In genomic region chr7:116246357-116246756, GRCh38 we compare ENCODE assay signal across 20 cellular contexts. TPM values are rescaled to one million over a fixed set of nuclear protein-coding genes. Genes with fewer than 3 reads are reported as not detected.
DNase-seq lines count a peak whose midpoint lies in the region; ATAC-seq lines count a peak whose summit lies in the region.
"Had no signal": no experiment of that assay in that cellular context is flagged by ENCODE, and none has a peak within 500 bp of the region (broad histone marks: within the 10 kb centered on the region; RNA-seq: fewer than 3 reads in every experiment).

No MANE protein-coding gene starts in this region.

- intact Hi-C loops in activated naive CD4-positive, alpha-beta T cell treated with anti-CD3 and anti-CD28 coated beads for 36 hours (cut with micrococcal nuclease) = no loop called here

- no peak for ATAC-seq in T-helper 17 cell

- H3K27me3 Mint-ChIP-seq in activated naive CD4-positive, alpha-beta T cell treated with anti-CD3 and anti-CD28 coated beads, Interleukin-2, amount 10 ng/mL, durations not matched to agents 7 days and 5 days = no peaks in the 10 kb centered on the region
- H3K27me3 Mint-ChIP-seq in activated naive CD4-positive, alpha-beta T cell treated with anti-CD3 and anti-CD28 coated beads for 36 hours (ENCODE audit: low read depth) = no peaks in the 10 kb centered on the region
- H3K27me3 Mint-ChIP-seq in T-helper 17 cell (no peaks in the 10 kb centered on the region), immature natural killer cell (ENCODE audit: low read depth in 3 of 3) (peaks cover 0 to 4% (median 2%) of the 10 kb centered on the region in 3 donors)
- no peaks in the 10 kb centered on the region for H3K27me3 Mint-ChIP-seq in stimulated activated naive CD8-positive, alpha-beta T cell treated with anti-CD3 and anti-CD28 coated beads, Interleukin-15, Interleukin-2, amounts not matched to agents 100 ng/mL and 50 ng/mL, for 24 hours

- peaks cover 10% of the 10 kb centered on the region for H3K9me3 Mint-ChIP-seq in activated naive CD4-positive, alpha-beta T cell treated with anti-CD3 and anti-CD28 coated beads, Interleukin-2, amount 10 ng/mL, durations not matched to agents 7 days and 5 days
- H3K9me3 Mint-ChIP-seq in activated naive CD4-positive, alpha-beta T cell treated with anti-CD3 and anti-CD28 coated beads for 36 hours = peaks cover 18% of the 10 kb centered on the region
- H3K9me3 Mint-ChIP-seq in immature natural killer cell = no peaks in the 10 kb centered on the region
- H3K9me3 Mint-ChIP-seq in stimulated activated naive CD8-positive, alpha-beta T cell treated with anti-CD3 and anti-CD28 coated beads, Interleukin-15, Interleukin-2, amounts not matched to agents 100 ng/mL and 50 ng/mL, for 24 hours = peaks cover 17% of the 10 kb centered on the region

- H3K4me1 Mint-ChIP-seq in activated naive CD4-positive, alpha-beta T cell treated with anti-CD3 and anti-CD28 coated beads, Interleukin-2, amount 10 ng/mL, durations not matched to agents 7 days and 5 days = peaks cover 5% of the 10 kb centered on the region
- peaks cover 31% of the 10 kb centered on the region for H3K4me1 Mint-ChIP-seq in activated naive CD4-positive, alpha-beta T cell treated with anti-CD3 and anti-CD28 coated beads for 36 hours (ENCODE audit: low read depth)
- H3K4me1 Mint-ChIP-seq in T-helper 17 cell (peaks cover 29% of the 10 kb centered on the region), immature natural killer cell (peaks cover 71 to 95% of the 10 kb centered on the region in 2 donors)
- H3K4me1 Mint-ChIP-seq in stimulated activated naive CD8-positive, alpha-beta T cell treated with anti-CD3 and anti-CD28 coated beads, Interleukin-15, Interleukin-2, amounts not matched to agents 100 ng/mL and 50 ng/mL, for 24 hours (ENCODE audit: low read depth) = peaks cover 28% of the 10 kb centered on the region

- peaks cover 70% of the 10 kb centered on the region for H3K36me3 Mint-ChIP-seq in activated naive CD4-positive, alpha-beta T cell treated with anti-CD3 and anti-CD28 coated beads, Interleukin-2, amount 10 ng/mL, durations not matched to agents 7 days and 5 days
- H3K36me3 Mint-ChIP-seq in activated naive CD4-positive, alpha-beta T cell treated with anti-CD3 and anti-CD28 coated beads for 36 hours (ENCODE audit: low read depth) = peaks cover 48% of the 10 kb centered on the region
- peaks cover 17% of the 10 kb centered on the region for H3K36me3 Mint-ChIP-seq in T-helper 17 cell (ENCODE audit: low read depth)
- H3K36me3 Mint-ChIP-seq in immature natural killer cell = peaks cover 6 to 46% (median 28%) of the 10 kb centered on the region in 3 donors
- peaks cover 68% of the 10 kb centered on the region for H3K36me3 Mint-ChIP-seq in stimulated activated naive CD8-positive, alpha-beta T cell treated with anti-CD3 and anti-CD28 coated beads, Interleukin-15, Interleukin-2, amounts not matched to agents 100 ng/mL and 50 ng/mL, for 24 hours (ENCODE audit: low read depth)

- DNase-seq in activated naive CD4-positive, alpha-beta T cell treated with anti-CD3 and anti-CD28 coated beads, Interleukin-2, amount 10 ng/mL, durations not matched to agents 7 days and 5 days = no peak
- DNase-seq in activated naive CD4-positive, alpha-beta T cell treated with anti-CD3 and anti-CD28 coated beads for 36 hours = no peak
- DNase-seq in T-helper 17 cell = no peak
- DNase-seq in immature natural killer cell = no peak
- no peak for DNase-seq in SW 1271 (lab: John Stamatoyannopoulos, UW)
- no peak for DNase-seq in activated gamma-delta T cell treated with Interleukin-2 at 50 U/mL for 16 hours
- DNase-seq: ACHN; aorta; foreskin melanocyte; HCEC 1CT; left cardiac atrium; mammary epithelial cell; NCI-H446; NCI-H82; SJCRH30; stimulated activated CD4-positive, alpha-beta T cell treated with anti-CD3 and anti-CD28 coated beads, Interleukin-15, amount 100 ng/mL, for 24 hours; stomach; tibial artery had no signal

- H3K4me3 Mint-ChIP-seq in activated naive CD4-positive, alpha-beta T cell treated with anti-CD3 and anti-CD28 coated beads, Interleukin-2, amount 10 ng/mL, durations not matched to agents 7 days and 5 days = no peak overlapping the region
- H3K4me3 Mint-ChIP-seq in activated naive CD4-positive, alpha-beta T cell treated with anti-CD3 and anti-CD28 coated beads for 36 hours = no peak overlapping the region
- H3K4me3 Mint-ChIP-seq in T-helper 17 cell (no peak overlapping the region), immature natural killer cell (no peak overlapping the region)
- H3K4me3 Mint-ChIP-seq in stimulated activated naive CD8-positive, alpha-beta T cell treated with anti-CD3 and anti-CD28 coated beads, Interleukin-15, Interleukin-2, amounts not matched to agents 100 ng/mL and 50 ng/mL, for 24 hours = no peak overlapping the region

- H3K9me3 ChIP-seq in T-helper 17 cell (ENCODE audit: control insufficient read depth, low read length, poor library complexity, severe bottlenecking) = no peaks in the 10 kb centered on the region
- H3K9me3 ChIP-seq: esophagus muscularis mucosa, SJCRH30, tibial artery had no signal

- CTCF ChIA-PET in activated naive CD4-positive, alpha-beta T cell treated with anti-CD3 and anti-CD28 coated beads, Interleukin-2, amount 10 ng/mL, durations not matched to agents 7 days and 5 days (lab: Charles Lee) = no interaction called here
- CTCF ChIA-PET in activated naive CD4-positive, alpha-beta T cell treated with anti-CD3 and anti-CD28 coated beads for 36 hours (lab: Charles Lee) = interaction anchor here (0.6 kb wide), 1 partner anchor 61 kb away, joined by 3 read pairs; no protein-coding TSS in a partner anchor

- H3K27ac Mint-ChIP-seq in activated naive CD4-positive, alpha-beta T cell treated with anti-CD3 and anti-CD28 coated beads, Interleukin-2, amount 10 ng/mL, durations not matched to agents 7 days and 5 days = peak overlapping the region; percentile 5
- H3K27ac Mint-ChIP-seq in activated naive CD4-positive, alpha-beta T cell treated with anti-CD3 and anti-CD28 coated beads for 36 hours = no peak overlapping the region
- peak overlapping the region; percentile 46 for H3K27ac Mint-ChIP-seq in T-helper 17 cell
- H3K27ac Mint-ChIP-seq in immature natural killer cell = peak overlapping the region; percentile 0 to 76 (median 50)
- H3K27ac Mint-ChIP-seq in stimulated activated naive CD8-positive, alpha-beta T cell treated with anti-CD3 and anti-CD28 coated beads, Interleukin-15, Interleukin-2, amounts not matched to agents 100 ng/mL and 50 ng/mL, for 24 hours = peak overlapping the region; percentile 22

RNA-seq across cellular contexts. Expression of gene TES, which starts 36.0 kb away (rescaled TPM):
- total RNA-seq in activated naive CD4-positive, alpha-beta T cell treated with anti-CD3 and anti-CD28 coated beads for 36 hours = 10 to 100 TPM; 74.0 to 76.4 TPM
- total RNA-seq in T-helper 17 cell = 100 to 1,000 TPM; 107 to 108 TPM
- 100 to 1,000 TPM; 235 to 402 (median 325) TPM for polyA plus RNA-seq in immature natural killer cell
